ENCODE assay signal across 1 cellular context in the genomic region with DNA sequence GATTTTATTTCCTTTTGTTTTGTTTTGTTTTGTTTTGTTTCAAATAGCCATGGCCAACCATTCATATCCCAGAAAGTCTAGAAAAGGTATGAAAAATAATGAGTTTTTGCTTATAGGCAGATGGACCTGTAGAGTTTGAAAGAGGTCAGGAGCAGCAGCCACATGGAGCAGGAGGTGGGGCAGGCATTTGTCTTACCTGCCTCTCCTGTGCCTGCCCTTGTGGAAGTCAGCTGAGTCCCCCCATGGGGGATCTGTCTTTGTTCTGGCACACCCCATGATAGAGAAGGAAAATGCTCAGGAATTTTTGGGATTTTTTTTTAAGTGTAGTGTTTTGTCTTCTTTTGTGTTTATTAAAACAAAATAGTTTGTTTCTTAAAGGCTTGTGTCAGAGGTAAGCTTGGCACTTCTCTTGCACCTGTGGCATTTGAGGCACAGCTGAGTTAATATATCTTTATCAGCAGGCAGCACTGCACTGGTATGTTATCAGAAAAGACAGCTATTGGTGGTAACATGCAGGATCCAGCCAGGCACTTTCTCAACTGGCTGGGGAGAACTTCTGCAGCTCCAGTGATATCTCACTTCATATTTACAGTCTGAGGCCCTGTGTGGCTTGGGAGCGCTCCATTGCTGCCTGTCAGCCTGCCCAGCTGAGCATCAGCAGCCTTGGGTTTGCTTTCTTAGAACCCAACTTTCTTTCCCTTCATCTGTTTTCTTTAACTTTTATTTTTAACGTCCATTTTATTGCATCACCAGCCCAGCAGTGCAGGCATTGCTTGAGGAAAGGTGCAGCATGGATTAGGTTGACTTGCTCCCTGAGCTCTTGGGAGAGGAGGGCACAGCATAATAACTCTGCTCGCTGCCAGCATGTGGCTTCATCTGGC.
TF ChIP-seq lines count a peak whose summit lies in the region.

No MANE protein-coding gene starts in this region.

TF ChIP-seq in HEK293, 187 proteins besides CTCF, POLR2A, EP300 and RAD21 (continued from another document):
- TF ChIP-seq ZNF449 (tag by site-specific recombination; IDR thresholded peaks at IDR 0.05) (no peak), HOXC10 (CRISPR knock-in tag; IDR thresholded peaks at IDR 0.05) (no peak), ZNF555 (tag by site-specific recombination; conservative IDR thresholded peaks at IDR 0.05) (no peak), ZBTB44 (tag by site-specific recombination; IDR thresholded peaks at IDR 0.05) (no peak), ZNF544 (tag by site-specific recombination; IDR thresholded peaks at IDR 0.05) (no peak), ZNF416 (tag by site-specific recombination; IDR thresholded peaks at IDR 0.05) (no peak), ZBTB17 (tag by site-specific recombination; IDR thresholded peaks at IDR 0.05) (peak; percentile 89), PRDM1 (tag by site-specific recombination; IDR thresholded peaks at IDR 0.05) (peak; percentile 71), TSHZ1 (tag by site-specific recombination; IDR thresholded peaks at IDR 0.05; ENCODE audit: borderline replicate concordance) (no peak), MEIS1 (CRISPR knock-in tag; IDR thresholded peaks at IDR 0.05; ENCODE audit: borderline replicate concordance) (no peak), ZNF335 (tag by site-specific recombination; conservative IDR thresholded peaks at IDR 0.05) (no peak), ZNF169 (tag by site-specific recombination; IDR thresholded peaks at IDR 0.05) (no peak), SCRT2 (tag by site-specific recombination; IDR thresholded peaks at IDR 0.05) (0 out of 2 replicates have a peak, but pooled peaks have one; percentile 16)
- TF ChIP-seq, protein P1, sequence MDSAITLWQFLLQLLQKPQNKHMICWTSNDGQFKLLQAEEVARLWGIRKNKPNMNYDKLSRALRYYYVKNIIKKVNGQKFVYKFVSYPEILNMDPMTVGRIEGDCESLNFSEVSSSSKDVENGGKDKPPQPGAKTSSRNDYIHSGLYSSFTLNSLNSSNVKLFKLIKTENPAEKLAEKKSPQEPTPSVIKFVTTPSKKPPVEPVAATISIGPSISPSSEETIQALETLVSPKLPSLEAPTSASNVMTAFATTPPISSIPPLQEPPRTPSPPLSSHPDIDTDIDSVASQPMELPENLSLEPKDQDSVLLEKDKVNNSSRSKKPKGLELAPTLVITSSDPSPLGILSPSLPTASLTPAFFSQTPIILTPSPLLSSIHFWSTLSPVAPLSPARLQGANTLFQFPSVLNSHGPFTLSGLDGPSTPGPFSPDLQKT (IDR thresholded peaks at IDR 0.05; ENCODE audit: borderline replicate concordance, low read depth, low read length): no peak
